Comparison of ENCODE assay signal across 2 cellular contexts in the genomic region with DNA sequence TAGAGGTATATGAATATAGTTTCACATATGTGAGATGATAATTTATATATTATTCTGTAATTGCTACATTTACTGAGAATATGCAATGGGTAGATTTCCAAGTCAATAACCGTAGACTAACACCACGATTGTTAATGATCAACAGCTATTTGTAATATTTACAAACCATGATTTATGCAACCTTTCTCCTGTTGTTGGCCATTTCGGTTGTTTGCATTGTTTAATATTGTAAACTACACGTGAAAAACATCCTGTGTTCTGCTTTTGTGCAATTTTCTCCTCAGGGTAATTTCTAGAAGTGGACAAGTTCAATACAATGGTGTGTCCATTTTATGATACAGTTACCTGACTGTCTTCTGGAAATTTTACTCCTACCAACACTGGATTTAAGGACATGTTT.
TF ChIP-seq lines count a peak whose summit lies in the region.

No MANE protein-coding gene starts in this region.

TF ChIP-seq in K562, 482 proteins besides CTCF, POLR2A, EP300 and RAD21 (continued from another document and continues in another):
- TF ChIP-seq RBM22 (IDR thresholded peaks at IDR 0.05; ENCODE audit: low read depth, low read length, poor library complexity, severe bottlenecking) (no peak), ZNF41 (CRISPR knock-in tag; conservative IDR thresholded peaks at IDR 0.05) (no peak), PHF21A (IDR thresholded peaks at IDR 0.05; ENCODE audit: borderline replicate concordance, low read depth) (no peak), MYNN (IDR thresholded peaks at IDR 0.05) (no peak), MYNN (CRISPR knock-in tag; IDR thresholded peaks at IDR 0.05) (no peak), HOXB6 (CRISPR knock-in tag; IDR thresholded peaks at IDR 0.05; ENCODE audit: borderline replicate concordance) (no peak), ZNF324 (CRISPR knock-in tag; IDR thresholded peaks at IDR 0.05) (no peak), NFIC (IDR thresholded peaks at IDR 0.05) (no peak)
- TF ChIP-seq, protein P1, sequence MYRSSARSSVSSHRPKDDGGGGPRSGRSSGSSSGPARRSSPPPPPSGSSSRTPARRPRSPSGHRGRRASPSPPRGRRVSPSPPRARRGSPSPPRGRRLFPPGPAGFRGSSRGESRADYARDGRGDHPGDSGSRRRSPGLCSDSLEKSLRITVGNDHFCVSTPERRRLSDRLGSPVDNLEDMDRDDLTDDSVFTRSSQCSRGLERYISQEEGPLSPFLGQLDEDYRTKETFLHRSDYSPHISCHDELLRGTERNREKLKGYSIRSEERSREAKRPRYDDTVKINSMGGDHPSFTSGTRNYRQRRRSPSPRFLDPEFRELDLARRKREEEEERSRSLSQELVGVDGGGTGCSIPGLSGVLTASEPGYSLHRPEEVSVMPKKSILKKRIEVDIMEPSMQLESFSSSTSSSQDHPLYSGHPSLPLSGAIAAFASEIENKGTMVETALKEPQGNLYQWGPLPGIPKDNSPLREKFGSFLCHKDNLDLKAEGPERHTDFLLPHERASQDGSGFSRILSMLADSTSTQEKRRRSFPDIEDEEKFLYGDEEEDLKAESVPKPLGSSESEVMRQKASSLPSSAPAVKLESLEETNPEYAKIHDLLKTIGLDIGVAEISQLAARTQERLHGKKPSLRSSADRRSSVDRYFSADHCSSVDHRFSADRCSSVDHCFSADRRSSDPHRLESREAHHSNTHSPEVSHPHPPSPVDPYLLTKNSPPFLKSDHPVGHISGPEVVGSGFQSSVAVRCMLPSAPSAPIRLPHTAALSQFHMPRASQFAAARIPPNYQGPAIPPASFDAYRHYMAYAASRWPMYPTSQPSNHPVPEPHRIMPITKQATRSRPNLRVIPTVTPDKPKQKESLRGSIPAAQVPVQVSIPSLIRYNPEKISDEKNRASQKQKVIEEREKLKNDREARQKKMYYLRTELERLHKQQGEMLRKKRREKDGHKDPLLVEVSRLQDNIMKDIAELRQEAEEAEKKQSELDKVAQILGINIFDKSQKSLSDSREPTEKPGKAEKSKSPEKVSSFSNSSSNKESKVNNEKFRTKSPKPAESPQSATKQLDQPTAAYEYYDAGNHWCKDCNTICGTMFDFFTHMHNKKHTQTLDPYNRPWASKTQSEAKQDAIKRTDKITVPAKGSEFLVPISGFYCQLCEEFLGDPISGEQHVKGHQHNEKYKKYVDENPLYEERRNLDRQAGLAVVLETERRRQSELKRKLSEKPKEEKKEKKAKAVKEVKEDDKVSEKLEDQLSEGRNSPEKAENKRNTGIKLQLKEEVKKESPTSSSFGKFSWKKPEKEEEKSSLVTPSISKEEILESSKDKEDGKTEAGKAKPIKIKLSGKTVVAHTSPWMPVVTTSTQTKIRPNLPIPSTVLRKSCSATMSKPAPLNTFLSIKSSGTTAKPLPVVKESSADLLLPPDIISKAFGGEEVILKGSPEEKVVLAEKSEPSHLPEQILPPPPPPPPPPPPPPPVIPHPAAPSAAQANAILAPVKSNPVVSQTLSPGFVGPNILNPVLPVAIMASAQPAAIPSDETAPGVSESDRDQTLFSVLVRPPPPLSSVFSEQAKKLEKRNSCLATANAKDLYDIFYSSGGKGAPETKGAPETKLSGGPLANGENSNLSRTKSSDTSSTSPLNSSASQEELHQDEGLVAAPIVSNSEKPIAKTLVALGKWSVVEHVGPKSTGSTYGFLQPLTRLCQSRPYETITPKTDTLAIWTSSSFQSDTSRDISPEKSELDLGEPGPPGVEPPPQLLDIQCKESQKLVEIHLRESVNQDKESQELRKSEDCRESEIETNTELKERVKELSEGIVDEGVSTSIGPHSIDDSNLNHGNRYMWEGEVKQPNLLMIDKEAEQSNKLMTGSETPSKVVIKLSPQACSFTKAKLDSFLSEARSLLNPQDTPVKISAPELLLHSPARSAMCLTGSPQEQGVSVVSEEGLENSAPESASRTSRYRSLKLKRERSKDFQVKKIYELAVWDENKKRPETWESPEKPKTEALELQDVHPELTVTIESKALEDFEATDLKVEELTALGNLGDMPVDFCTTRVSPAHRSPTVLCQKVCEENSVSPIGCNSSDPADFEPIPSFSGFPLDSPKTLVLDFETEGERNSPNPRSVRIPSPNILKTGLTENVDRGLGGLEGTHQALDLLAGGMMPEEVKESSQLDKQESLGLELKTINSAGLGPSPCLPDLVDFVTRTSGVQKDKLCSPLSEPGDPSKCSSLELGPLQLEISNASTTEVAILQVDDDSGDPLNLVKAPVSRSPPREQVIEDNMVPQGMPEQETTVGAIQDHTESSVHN (IDR thresholded peaks at IDR 0.05; ENCODE audit: borderline replicate concordance in 1 of 2, low read depth in 1 of 2) = no peak
- TF ChIP-seq, protein P2, sequence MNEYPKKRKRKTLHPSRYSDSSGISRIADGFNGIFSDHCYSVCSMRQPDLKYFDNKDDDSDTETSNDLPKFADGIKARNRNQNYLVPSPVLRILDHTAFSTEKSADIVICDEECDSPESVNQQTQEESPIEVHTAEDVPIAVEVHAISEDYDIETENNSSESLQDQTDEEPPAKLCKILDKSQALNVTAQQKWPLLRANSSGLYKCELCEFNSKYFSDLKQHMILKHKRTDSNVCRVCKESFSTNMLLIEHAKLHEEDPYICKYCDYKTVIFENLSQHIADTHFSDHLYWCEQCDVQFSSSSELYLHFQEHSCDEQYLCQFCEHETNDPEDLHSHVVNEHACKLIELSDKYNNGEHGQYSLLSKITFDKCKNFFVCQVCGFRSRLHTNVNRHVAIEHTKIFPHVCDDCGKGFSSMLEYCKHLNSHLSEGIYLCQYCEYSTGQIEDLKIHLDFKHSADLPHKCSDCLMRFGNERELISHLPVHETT (CRISPR knock-in tag; conservative IDR thresholded peaks at IDR 0.05 in 1 of 2, IDR thresholded peaks at IDR 0.05 in 1 of 2) = no peak
- TF ChIP-seq, protein P3, sequence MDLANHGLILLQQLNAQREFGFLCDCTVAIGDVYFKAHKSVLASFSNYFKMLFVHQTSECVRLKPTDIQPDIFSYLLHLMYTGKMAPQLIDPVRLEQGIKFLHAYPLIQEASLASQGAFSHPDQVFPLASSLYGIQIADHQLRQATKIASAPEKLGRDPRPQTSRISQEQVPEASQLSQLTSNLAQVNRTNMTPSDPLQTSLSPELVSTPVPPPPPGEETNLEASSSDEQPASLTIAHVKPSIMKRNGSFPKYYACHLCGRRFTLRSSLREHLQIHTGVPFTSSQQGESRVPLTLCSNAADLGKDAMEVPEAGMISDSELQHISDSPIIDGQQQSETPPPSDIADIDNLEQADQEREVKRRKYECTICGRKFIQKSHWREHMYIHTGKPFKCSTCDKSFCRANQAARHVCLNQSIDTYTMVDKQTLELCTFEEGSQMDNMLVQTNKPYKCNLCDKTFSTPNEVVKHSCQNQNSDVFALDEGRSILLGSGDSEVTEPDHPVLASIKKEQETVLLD (IDR thresholded peaks at IDR 0.05) = 0 out of 2 replicates have a peak, but pooled peaks have one; percentile 17

TF ChIP-seq in liver, 16 proteins besides CTCF, POLR2A, EP300 and RAD21 (continued from another document):
- TF ChIP-seq JUND (IDR thresholded peaks at IDR 0.05) (no peak), EGR1 (IDR thresholded peaks at IDR 0.05; ENCODE audit: low read depth in 2 of 2) (no peak), FOXA1 (IDR thresholded peaks at IDR 0.05) (peak; percentile 18), RXRA (IDR thresholded peaks at IDR 0.05) (peak in 1 of 2 donors; percentile 36), FOXA2 (IDR thresholded peaks at IDR 0.05) (peak; percentile 81), HNF4G (IDR thresholded peaks at IDR 0.05) (no peak), TAF1 (conservative IDR thresholded peaks at IDR 0.05) (no peak), YY1 (IDR thresholded peaks at IDR 0.05) (peak; percentile 30), HNF4A (conservative IDR thresholded peaks at IDR 0.05) (peak in 1 of 2 donors; percentile 33)
- TF ChIP-seq, protein P4, sequence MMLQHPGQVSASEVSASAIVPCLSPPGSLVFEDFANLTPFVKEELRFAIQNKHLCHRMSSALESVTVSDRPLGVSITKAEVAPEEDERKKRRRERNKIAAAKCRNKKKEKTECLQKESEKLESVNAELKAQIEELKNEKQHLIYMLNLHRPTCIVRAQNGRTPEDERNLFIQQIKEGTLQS (IDR thresholded peaks at IDR 0.05) = peak; percentile 16
- TF ChIP-seq, protein P5, sequence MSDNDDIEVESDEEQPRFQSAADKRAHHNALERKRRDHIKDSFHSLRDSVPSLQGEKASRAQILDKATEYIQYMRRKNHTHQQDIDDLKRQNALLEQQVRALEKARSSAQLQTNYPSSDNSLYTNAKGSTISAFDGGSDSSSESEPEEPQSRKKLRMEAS (IDR thresholded peaks at IDR 0.05) = peak; percentile 18
- TF ChIP-seq, protein P6, sequence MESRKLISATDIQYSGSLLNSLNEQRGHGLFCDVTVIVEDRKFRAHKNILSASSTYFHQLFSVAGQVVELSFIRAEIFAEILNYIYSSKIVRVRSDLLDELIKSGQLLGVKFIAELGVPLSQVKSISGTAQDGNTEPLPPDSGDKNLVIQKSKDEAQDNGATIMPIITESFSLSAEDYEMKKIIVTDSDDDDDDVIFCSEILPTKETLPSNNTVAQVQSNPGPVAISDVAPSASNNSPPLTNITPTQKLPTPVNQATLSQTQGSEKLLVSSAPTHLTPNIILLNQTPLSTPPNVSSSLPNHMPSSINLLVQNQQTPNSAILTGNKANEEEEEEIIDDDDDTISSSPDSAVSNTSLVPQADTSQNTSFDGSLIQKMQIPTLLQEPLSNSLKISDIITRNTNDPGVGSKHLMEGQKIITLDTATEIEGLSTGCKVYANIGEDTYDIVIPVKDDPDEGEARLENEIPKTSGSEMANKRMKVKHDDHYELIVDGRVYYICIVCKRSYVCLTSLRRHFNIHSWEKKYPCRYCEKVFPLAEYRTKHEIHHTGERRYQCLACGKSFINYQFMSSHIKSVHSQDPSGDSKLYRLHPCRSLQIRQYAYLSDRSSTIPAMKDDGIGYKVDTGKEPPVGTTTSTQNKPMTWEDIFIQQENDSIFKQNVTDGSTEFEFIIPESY (IDR thresholded peaks at IDR 0.05) = no peak
